Comparison of ENCODE assay signal across 12 cellular contexts in the genomic region with DNA sequence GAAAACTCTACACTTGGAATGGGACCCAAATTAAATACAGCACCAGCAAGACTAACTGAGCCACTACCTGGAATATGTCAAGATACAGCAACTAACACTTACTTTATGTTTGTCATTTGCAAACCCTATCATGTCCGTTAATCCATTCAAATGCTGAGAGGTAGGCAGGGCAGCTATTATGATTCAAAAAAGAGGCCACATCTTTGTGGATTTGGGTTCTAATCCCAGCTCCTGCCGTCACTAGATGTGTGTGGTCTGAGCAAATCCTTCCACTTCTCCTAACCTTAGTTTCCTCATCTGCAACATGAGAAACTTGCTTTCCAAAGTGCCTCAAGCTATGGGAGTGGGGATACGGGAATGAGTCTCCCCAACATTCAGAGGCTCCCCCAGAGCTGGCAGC. TPM values are rescaled to one million over a fixed set of nuclear protein-coding genes. Genes with fewer than 3 reads are reported as not detected.
DNase-seq lines count a peak whose midpoint lies in the region; ATAC-seq, FAIRE-seq and TF ChIP-seq lines count a peak whose summit lies in the region.
"Had no signal": no experiment of that assay in that cellular context is flagged by ENCODE, and none has a peak within 500 bp of the region (broad histone marks: within the 10 kb centered on the region; RNA-seq: fewer than 3 reads in every experiment).

No MANE protein-coding gene starts in this region.

- TF ChIP-seq CTCF in liver (IDR thresholded peaks at IDR 0.05; ENCODE audit: low read depth, low read length, missing input control) (no peak), HepG2 (CRISPR knock-in tag; IDR thresholded peaks at IDR 0.05) (no peak), testis (IDR thresholded peaks at IDR 0.05) (no peak)

- DNase-seq in HepG2 (ENCODE audit: low spot score) (no peak), NCI-H146 (lab: John Stamatoyannopoulos, UW) (no peak), testis (no peak)
- DNase-seq in activated naive CD8-positive, alpha-beta T cell treated with anti-CD3 and anti-CD28 coated beads for 36 hours, result no peak
- DNase-seq in naive thymus-derived CD8-positive, alpha-beta T cell, result no peak
- DNase-seq: body of pancreas, foreskin keratinocyte, NCI-H1092 treated with DMSO at 0.1 percent for 48 hours, WERI-Rb-1 had no signal

- peak overlapping the region; percentile 98 for H3K27ac Mint-ChIP-seq in activated naive CD8-positive, alpha-beta T cell treated with anti-CD3 and anti-CD28 coated beads for 36 hours
- H3K27ac Mint-ChIP-seq in naive thymus-derived CD8-positive, alpha-beta T cell, result peak overlapping the region; percentile 93 to 99 (median 97)

- H3K9me3 ChIP-seq in liver (ENCODE audit: control insufficient read depth in 4 of 4, low read length in 3 of 4) (no peaks in the 10 kb centered on the region), HepG2 (ENCODE audit: low read length) (no peaks in the 10 kb centered on the region), testis (no peaks in the 10 kb centered on the region)
- H3K9me3 ChIP-seq: body of pancreas had no signal

- H3K4me1 ChIP-seq in liver (ENCODE audit: control insufficient read depth in 4 of 4, insufficient read depth in 4 of 4, low read length in 3 of 4) (peaks cover 0 to 16% (median 9%) of the 10 kb centered on the region in 4 donors), HepG2 (ENCODE audit: insufficient read depth, low read length) (no peaks in the 10 kb centered on the region), testis (peaks cover 10% of the 10 kb centered on the region)
- H3K4me1 ChIP-seq: foreskin keratinocyte had no signal

- intact Hi-C loops in HepG2 (cut with micrococcal nuclease; ENCODE audit: unreplicated experiment), result no loop called here
- intact Hi-C loops in testis (cut with DNase I; ENCODE audit: low total_unique reads), result no loop called here

- 60% methylated on average over 3 of the region's 3 CpGs for WGBS in liver
- WGBS in HepG2 (ENCODE audit: low lambda C conversion rate), result 0% methylated on average over 2 of the region's 3 CpGs
- WGBS in testis, 2 donors, result 86 to 97% methylated on average over 3 of the region's 3 CpGs

- peaks cover 94% of the 10 kb centered on the region for H3K4me1 Mint-ChIP-seq in activated naive CD8-positive, alpha-beta T cell treated with anti-CD3 and anti-CD28 coated beads for 36 hours
- peaks cover 74 to 100% (median 99%) of the 10 kb centered on the region in 4 donors for H3K4me1 Mint-ChIP-seq in naive thymus-derived CD8-positive, alpha-beta T cell

- H3K27me3 Mint-ChIP-seq in activated naive CD8-positive, alpha-beta T cell treated with anti-CD3 and anti-CD28 coated beads for 36 hours, result no peaks in the 10 kb centered on the region
- no peaks in the 10 kb centered on the region for H3K27me3 Mint-ChIP-seq in naive thymus-derived CD8-positive, alpha-beta T cell

- in situ Hi-C loops in HepG2 (cut with HindIII; ENCODE audit: extremely low pct_ligation_motif_present, low pct_unique_long_range_greater_than_20kb), result no loop called here

- POLR2A ChIA-PET in HepG2 (lab: Yijun Ruan, JAX), result no interaction called here
- POLR2A ChIA-PET in naive thymus-derived CD8-positive, alpha-beta T cell (lab: Charles Lee), result interaction anchor here (1.2 to 6.9 kb wide), 8 partner anchors 10 to 39 kb away, joined by 3 to 75 read pairs (median 9); a partner anchor contains a TSS

- H3K9ac ChIP-seq in liver (ENCODE audit: low read depth in 1 of 2, low read length in 2 of 2) (no peak overlapping the region), HepG2 (ENCODE audit: insufficient read depth, low read depth, low read length) (no peak overlapping the region)

- H3K27me3 ChIP-seq in liver (ENCODE audit: control insufficient read depth in 4 of 4, insufficient read depth in 4 of 4, low read length in 3 of 4) (peaks cover 0 to 3% (median 0%) of the 10 kb centered on the region in 4 donors), HepG2 (ENCODE audit: control insufficient read depth in 1 of 2, insufficient read depth in 2 of 2, low read length in 2 of 2) (peaks cover 9 to 46% of the 10 kb centered on the region in 2 experiments; a peak in 4 of 5 replicates), testis (no peaks in the 10 kb centered on the region)
- H3K27me3 ChIP-seq: body of pancreas had no signal

- H3K4me3 Mint-ChIP-seq in activated naive CD8-positive, alpha-beta T cell treated with anti-CD3 and anti-CD28 coated beads for 36 hours, result peak overlapping the region; percentile 77
- peak overlapping the region; percentile 74 to 95 (median 86) for H3K4me3 Mint-ChIP-seq in naive thymus-derived CD8-positive, alpha-beta T cell

- CTCF ChIA-PET in HepG2 (lab: Yijun Ruan, JAX; ENCODE audit: low intra/inter-chr PET ratio, low total read pairs), result no interaction called here

- TF ChIP-seq POLR2A in HepG2 (IDR thresholded peaks at IDR 0.05; ENCODE audit: insufficient read depth in 1 of 2, low read depth in 2 of 2, low read length in 2 of 2), result no peak
- TF ChIP-seq POLR2A in testis (IDR thresholded peaks at IDR 0.05), result no peak

- H3K27ac ChIP-seq in liver (ENCODE audit: low read depth in 1 of 2, low read length in 2 of 2), result peak overlapping the region; percentile 49 to 66
- no peak overlapping the region for H3K27ac ChIP-seq in HepG2 (ENCODE audit: extremely low read length, insufficient read depth, low read length)
- peak overlapping the region in 1 of 2 donors; percentile 69 for H3K27ac ChIP-seq in testis
- H3K27ac ChIP-seq: foreskin keratinocyte, WERI-Rb-1 had no signal

- H3K36me3 ChIP-seq in liver (ENCODE audit: control insufficient read depth in 4 of 4, insufficient read depth in 3 of 4, low read depth in 1 of 4, low read length in 3 of 4), result no peaks in the 10 kb centered on the region
- H3K36me3 ChIP-seq in HepG2 (replicated peaks in 1 of 2; ENCODE audit: control insufficient read depth in 1 of 2, insufficient read depth in 2 of 2, low read length in 2 of 2), result no peaks in the 10 kb centered on the region
- no peaks in the 10 kb centered on the region for H3K36me3 ChIP-seq in testis (ENCODE audit: low read depth, missing control alignments)
- H3K36me3 ChIP-seq: WERI-Rb-1 had no signal

- TF ChIP-seq EP300 in HepG2 (IDR thresholded peaks at IDR 0.05; ENCODE audit: low read depth in 2 of 2, low read length in 2 of 2) (no peak), HepG2 (CRISPR knock-in tag; IDR thresholded peaks at IDR 0.05; ENCODE audit: borderline replicate concordance) (no peak)

- BruUV-seq in HepG2 (replicated peaks; lab: Mats Ljungman, UMichigan), result no TSS peak

- H3K9me3 Mint-ChIP-seq in activated naive CD8-positive, alpha-beta T cell treated with anti-CD3 and anti-CD28 coated beads for 36 hours, result no peaks in the 10 kb centered on the region
- no peaks in the 10 kb centered on the region for H3K9me3 Mint-ChIP-seq in naive thymus-derived CD8-positive, alpha-beta T cell

- H3K79me2 ChIP-seq in HepG2 (ENCODE audit: insufficient read depth, low read length), result no peaks in the 10 kb centered on the region

- no peak overlapping the region for H2AFZ ChIP-seq in HepG2 (ENCODE audit: low read length)

- H4K20me1 ChIP-seq in HepG2 (ENCODE audit: insufficient read depth, low read length), result no peaks in the 10 kb centered on the region

- ATAC-seq in HepG2 (no peak), HG03175 (IDR thresholded peaks at IDR 0.05; ENCODE audit: unreplicated experiment) (no peak), HG03139 (IDR thresholded peaks at IDR 0.05; ENCODE audit: unreplicated experiment) (no peak)
- no peak for ATAC-seq in naive thymus-derived CD8-positive, alpha-beta T cell
- ATAC-seq: body of pancreas, foreskin keratinocyte had no signal

- peaks cover 25% of the 10 kb centered on the region for H3K36me3 Mint-ChIP-seq in activated naive CD8-positive, alpha-beta T cell treated with anti-CD3 and anti-CD28 coated beads for 36 hours
- peaks cover 0 to 7% (median 1%) of the 10 kb centered on the region in 3 donors for H3K36me3 Mint-ChIP-seq in naive thymus-derived CD8-positive, alpha-beta T cell

- no peak overlapping the region for H3K4me2 ChIP-seq in HepG2 (ENCODE audit: low read depth, low read length)

- TF ChIP-seq RAD21 in liver (IDR thresholded peaks at IDR 0.05), result no peak
- TF ChIP-seq RAD21 in HepG2 (CRISPR knock-in tag; IDR thresholded peaks at IDR 0.05), result no peak

- FAIRE-seq in HepG2 (lab: Jason Lieb, UNC), result no peak

- H3K4me3 ChIP-seq in liver (ENCODE audit: low read depth in 1 of 3, low read length in 3 of 3) (no peak overlapping the region), HepG2 (replicated peaks in 1 of 3; ENCODE audit: insufficient read depth in 1 of 3, low read depth in 2 of 3, low read length in 3 of 3) (no peak overlapping the region), testis (no peak overlapping the region)
- H3K4me3 ChIP-seq: body of pancreas had no signal

TF ChIP-seq in HepG2, 621 proteins besides CTCF, POLR2A, EP300 and RAD21 (continues in another document):
- TF ChIP-seq POLR2AphosphoS2 (IDR thresholded peaks at IDR 0.05; ENCODE audit: low read depth, low read length), result no peak

RNA-seq across cellular contexts. Expression of a gene that starts 24.2 kb away (rescaled TPM):
- 10 to 100 TPM in 1 of 2 donors, 1 to 10 TPM in 1; 5.9 to 18.1 TPM for total RNA-seq in liver
- polyA plus RNA-seq in liver, result 1 to 10 TPM; 2.5 to 4.1 TPM
- not detected in 2 replicates for total RNA-seq in HepG2 (2016; rRNA removed; fragmentation: Illumina TruSeq; extraction: Trizol)
- not detected in 2 replicates for total RNA-seq in HepG2 (2016; cell fraction: cytosol; rRNA removed; fragmentation: Illumina TruSeq; extraction: Trizol; ENCODE audit: low read depth)
- not detected in 2 replicates for total RNA-seq in HepG2 (2016; cell fraction: insoluble cytoplasmic fraction; rRNA removed; fragmentation: Illumina TruSeq; extraction: Trizol)
- total RNA-seq in HepG2 (2016; cell fraction: membrane; rRNA removed; fragmentation: Illumina TruSeq; extraction: Trizol), result not detected in 2 replicates
- not detected in 2 replicates for total RNA-seq in HepG2 (2016; cell fraction: nucleus; rRNA removed; fragmentation: Illumina TruSeq; extraction: Trizol)
- polyA plus RNA-seq in HepG2 (2011; rRNA removed), result not detected in 2 replicates
- not detected in 2 replicates for polyA plus RNA-seq in HepG2 (2011; cell fraction: cytosol; rRNA removed)
- polyA plus RNA-seq in HepG2 (2011; cell fraction: nucleus; rRNA removed), result not detected in 2 replicates
- polyA plus RNA-seq in HepG2 (2012), result not detected in 2 replicates
- not detected in 2 replicates for polyA plus RNA-seq in HepG2 (2016; cell fraction: cytosol; fragmentation: Illumina TruSeq; extraction: Trizol; ENCODE audit: low read depth)
- not detected in 2 replicates for polyA plus RNA-seq in HepG2 (2016; cell fraction: insoluble cytoplasmic fraction; fragmentation: Illumina TruSeq; extraction: Trizol; ENCODE audit: low read depth)
- polyA plus RNA-seq in HepG2 (2016; cell fraction: membrane; fragmentation: Illumina TruSeq; extraction: Trizol; ENCODE audit: low read depth), result not detected in 2 replicates
- not detected in 2 replicates for polyA plus RNA-seq in HepG2 (2016; cell fraction: nucleus; fragmentation: Illumina TruSeq; extraction: Trizol; ENCODE audit: insufficient read depth, low read depth)
- not detected in 2 replicates for polyA minus RNA-seq in HepG2 (2011; rRNA and poly(A)+ RNA removed; ENCODE audit: low replicate concordance)
- not detected in 2 replicates for polyA minus RNA-seq in HepG2 (2011; cell fraction: cytosol; rRNA and poly(A)+ RNA removed)
- polyA minus RNA-seq in HepG2 (2011; cell fraction: nucleus; rRNA and poly(A)+ RNA removed), result not detected in 2 replicates
- 10 to 100 TPM; 37.5 to 38.9 TPM for total RNA-seq in activated naive CD8-positive, alpha-beta T cell treated with anti-CD3 and anti-CD28 coated beads for 36 hours
- total RNA-seq in naive thymus-derived CD8-positive, alpha-beta T cell, result 10 to 100 TPM; 87.7 to 87.9 TPM
- 10 to 100 TPM; 54.9 to 64.5 (median 58.7) TPM for polyA plus RNA-seq in naive thymus-derived CD8-positive, alpha-beta T cell
- total RNA-seq in testis, result 10 to 100 TPM; 13.3 to 16.7 TPM
- polyA plus RNA-seq in testis (ENCODE audit: insufficient read depth, low read depth, low replicate concordance), result 8.7 TPM

Comparison
In these comparisons a context has a peak if more than half of its experiments do, and no peak if none do; other contexts are left out.
1. RNA of a gene that starts 24.2 kb away (total RNA-seq): 87.7 to 87.9 TPM in naive thymus-derived CD8-positive, alpha-beta T cell, 37.5 to 38.9 TPM in activated naive CD8-positive, alpha-beta T cell treated with anti-CD3 and anti-CD28 coated beads for 36 hours, 5.9 to 18.1 TPM in liver and 13.3 to 16.7 TPM in testis; not detected in HepG2; every median in the first group is over 4 times any median in the second.